ENCODE assay signal across 29 cellular contexts in the genomic region with DNA sequence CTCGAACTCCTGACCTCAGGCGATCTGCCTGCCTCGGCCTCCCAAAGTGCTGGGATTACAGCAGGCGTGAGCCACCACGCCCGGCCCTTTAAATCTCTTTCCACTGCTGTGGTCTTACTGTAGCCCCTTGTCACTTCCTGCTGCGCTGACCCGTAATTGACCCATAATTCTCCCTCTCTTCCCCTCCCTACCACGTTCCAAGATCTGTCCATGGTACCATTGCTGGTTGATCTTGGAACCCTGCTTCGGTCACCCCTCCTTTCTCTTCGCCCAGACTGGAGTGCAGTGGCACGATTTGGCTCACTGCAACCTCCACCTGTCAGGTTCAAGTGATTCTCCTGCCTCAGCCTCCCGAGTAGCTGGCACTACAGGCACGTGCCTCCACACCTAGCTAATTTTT. TPM values are rescaled to one million over a fixed set of nuclear protein-coding genes. Genes with fewer than 3 reads are reported as not detected.
DNase-seq lines count a peak whose midpoint lies in the region; ATAC-seq, FAIRE-seq and TF ChIP-seq lines count a peak whose summit lies in the region.
"Had no signal": no experiment of that assay in that cellular context is flagged by ENCODE, and none has a peak within 500 bp of the region (broad histone marks: within the 10 kb centered on the region; RNA-seq: fewer than 3 reads in every experiment).

No MANE protein-coding gene starts in this region.

- no peak overlapping the region for H3K4me3 ChIP-seq in A549
- H3K4me3 ChIP-seq: HAP-1, psoas muscle, tibial nerve had no signal

- 93% methylated on average over 14 of the region's 14 CpGs for WGBS in A549 (ENCODE audit: missing lambda C conversion rate)

- peaks cover 17% of the 10 kb centered on the region for H3K4me1 Mint-ChIP-seq in activated T-helper 17 cell treated with anti-CD3 and anti-CD28 coated beads, Interleukin-2, amount 50 U/mL, for 72 hours

- H3K27ac ChIP-seq in A549, result no peak overlapping the region
- H3K27ac ChIP-seq: psoas muscle, tibial nerve had no signal

- H3K27me3 Mint-ChIP-seq in activated T-helper 17 cell treated with anti-CD3 and anti-CD28 coated beads, Interleukin-2, amount 50 U/mL, for 72 hours, result no peaks in the 10 kb centered on the region
- H3K27me3 Mint-ChIP-seq: brain; naive thymus-derived CD8-positive, alpha-beta T cell had no signal

- H3K9me3 Mint-ChIP-seq in activated T-helper 17 cell treated with anti-CD3 and anti-CD28 coated beads, Interleukin-2, amount 50 U/mL, for 72 hours, result no peaks in the 10 kb centered on the region
- H3K9me3 Mint-ChIP-seq: naive thymus-derived CD8-positive, alpha-beta T cell had no signal

- TF ChIP-seq RAD21 in A549 (conservative IDR thresholded peaks at IDR 0.05 in 1 of 2, IDR thresholded peaks at IDR 0.05 in 1 of 2), result no peak

- TF ChIP-seq POLR2A in A549 (IDR thresholded peaks at IDR 0.05; ENCODE audit: low read length), result no peak

- no peaks in the 10 kb centered on the region for H3K9me3 ChIP-seq in A549
- H3K9me3 ChIP-seq: BE2C, HAP-1, psoas muscle, tibial nerve had no signal

- CTCF ChIA-PET in A549 (lab: Yijun Ruan, JAX), result interaction anchor here (0.7 to 1.0 kb wide), 2 partner anchors 37 to 56 kb away, joined by 3 to 4 read pairs; no protein-coding TSS in a partner anchor

- no peaks in the 10 kb centered on the region for H3K36me3 Mint-ChIP-seq in activated T-helper 17 cell treated with anti-CD3 and anti-CD28 coated beads, Interleukin-2, amount 50 U/mL, for 72 hours (ENCODE audit: low read depth)

- TF ChIP-seq CTCF in A549 (IDR thresholded peaks at IDR 0.05), result no peak

- no peak for ATAC-seq in A549
- ATAC-seq in activated T-helper 17 cell treated with anti-CD3 and anti-CD28 coated beads, Interleukin-2, amount 50 U/mL, for 72 hours (replicated peaks), result no peak
- ATAC-seq: naive thymus-derived CD8-positive, alpha-beta T cell; psoas muscle had no signal

- FAIRE-seq in A549 (lab: Jason Lieb, UNC), result no peak
- FAIRE-seq: endothelial cell of umbilical vein, islet of Langerhans had no signal

- DNase-seq in A549 (ENCODE audit: low read depth in 1 of 2, low spot score in 1 of 2) (no peak), ELF-1 (ENCODE audit: low read depth, low spot score) (peak; percentile 14), left kidney (ENCODE audit: low read depth, low spot score) (peak; percentile 68), RPMI8226 (no peak), activated T-cell treated with anti-CD3 and anti-CD28 coated beads for 4 hours (no peak), NCI-H226 (no peak), retina (no peak)
- DNase-seq: activated CD4-positive, CD25-positive, alpha-beta regulatory T cell; activated naive CD4-positive, alpha-beta T cell treated with Interleukin-2 at 50 U/mL for 16 hours; activated T-cell treated with anti-CD3 and anti-CD28 coated beads, Interleukin-2, amount 50 U/mL, for 48 hours; amniotic stem cell; BE2C; Kasumi-1; naive thymus-derived CD8-positive, alpha-beta T cell; NCI-H1092; NCI-H1694; NCI-H446 treated with DMSO at 0.1 percent for 48 hours; NCI-H774; occipital lobe; stimulated activated CD4-positive, alpha-beta T cell treated with anti-CD3 and anti-CD28 coated beads, Interleukin-15, amount 100 ng/mL, for 24 hours; stimulated activated CD4-positive, alpha-beta T cell treated with anti-CD3 and anti-CD28 coated beads, Interleukin-4, amount 100 ng/mL, for 4 hours; T-helper 9 cell had no signal

- no peak for TF ChIP-seq EP300 in A549 (IDR thresholded peaks at IDR 0.05)

- H3K27ac Mint-ChIP-seq in activated T-helper 17 cell treated with anti-CD3 and anti-CD28 coated beads, Interleukin-2, amount 50 U/mL, for 72 hours, result peak overlapping the region; percentile 61
- H3K27ac Mint-ChIP-seq: naive thymus-derived CD8-positive, alpha-beta T cell had no signal

- POLR2A ChIA-PET in A549 (lab: Yijun Ruan, JAX), result no interaction called here

- H3K4me3 Mint-ChIP-seq in activated T-helper 17 cell treated with anti-CD3 and anti-CD28 coated beads, Interleukin-2, amount 50 U/mL, for 72 hours, result no peak overlapping the region
- H3K4me3 Mint-ChIP-seq: brain had no signal

- H3K4me1 ChIP-seq in A549, result peaks cover 25% of the 10 kb centered on the region; the same call in 2 of the 3 replicates
- H3K4me1 ChIP-seq: BE2C, HAP-1 had no signal

- no peak overlapping the region for H3K4me2 ChIP-seq in A549

TF ChIP-seq in A549, 52 proteins besides CTCF, POLR2A, EP300 and RAD21:
- TF ChIP-seq, protein P1, sequence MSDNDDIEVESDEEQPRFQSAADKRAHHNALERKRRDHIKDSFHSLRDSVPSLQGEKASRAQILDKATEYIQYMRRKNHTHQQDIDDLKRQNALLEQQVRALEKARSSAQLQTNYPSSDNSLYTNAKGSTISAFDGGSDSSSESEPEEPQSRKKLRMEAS (IDR thresholded peaks at IDR 0.05), result no peak
- TF ChIP-seq REST (IDR thresholded peaks at IDR 0.05), result peak; percentile 55; the same call in 1 of the 2 replicates

RNA-seq across cellular contexts. Expression of gene POR, which starts 6.5 kb away (rescaled TPM):
- polyA plus RNA-seq in A549 (2011; rRNA removed) (69.6 and 71.1 TPM in 2 replicates), A549 (2017; fragmentation: RNase III; extraction: RNeasy Plus Mini Kit Qiagen cat#74134 plus additional on column Dnase treatment) (81.3 to 109 TPM (median 103 TPM) in 3 replicates)
- polyA plus RNA-seq in A549 (2012; cell fraction: cytosol; rRNA removed), result 93.7 and 128 TPM in 2 replicates
- polyA plus RNA-seq in A549 (2012; cell fraction: nucleus; rRNA removed), result 328 and 664 TPM in 2 replicates
- polyA minus RNA-seq in A549 (2011; rRNA and poly(A)+ RNA removed), result 88.6 and 115 TPM in 2 replicates
- 10 to 100 TPM; 24.4 to 53.7 TPM for total RNA-seq in activated T-helper 17 cell treated with anti-CD3 and anti-CD28 coated beads, Interleukin-2, amount 50 U/mL, for 72 hours

RNA-seq across cellular contexts. Expression of gene RHBDD2, which starts 42.6 kb away (rescaled TPM):
- polyA plus RNA-seq in A549 (2011; rRNA removed) (61.3 and 65.2 TPM in 2 replicates), A549 (2017; fragmentation: RNase III; extraction: RNeasy Plus Mini Kit Qiagen cat#74134 plus additional on column Dnase treatment) (50.3 to 62.0 TPM (median 59.8 TPM) in 3 replicates)
- 68.6 and 92.9 TPM in 2 replicates for polyA plus RNA-seq in A549 (2012; cell fraction: cytosol; rRNA removed)
- polyA plus RNA-seq in A549 (2012; cell fraction: nucleus; rRNA removed), result 111 and 114 TPM in 2 replicates
- polyA minus RNA-seq in A549 (2011; rRNA and poly(A)+ RNA removed), result 70.3 and 85.9 TPM in 2 replicates
- 10 to 100 TPM; 16.5 to 19.3 TPM for total RNA-seq in activated T-helper 17 cell treated with anti-CD3 and anti-CD28 coated beads, Interleukin-2, amount 50 U/mL, for 72 hours

Comparison
In these comparisons a context has a peak if more than half of its experiments do, and no peak if none do; other contexts are left out.
1. DNase-seq: peak in ELF-1 (single experiment) and left kidney (single experiment); none in A549 (0 of 2), RPMI8226 (single experiment), activated T-cell treated with anti-CD3 and anti-CD28 coated beads for 4 hours (single experiment), NCI-H226 (single experiment) and retina (single experiment).